ENCODE assay signal across 9 cellular contexts in the genomic region with DNA sequence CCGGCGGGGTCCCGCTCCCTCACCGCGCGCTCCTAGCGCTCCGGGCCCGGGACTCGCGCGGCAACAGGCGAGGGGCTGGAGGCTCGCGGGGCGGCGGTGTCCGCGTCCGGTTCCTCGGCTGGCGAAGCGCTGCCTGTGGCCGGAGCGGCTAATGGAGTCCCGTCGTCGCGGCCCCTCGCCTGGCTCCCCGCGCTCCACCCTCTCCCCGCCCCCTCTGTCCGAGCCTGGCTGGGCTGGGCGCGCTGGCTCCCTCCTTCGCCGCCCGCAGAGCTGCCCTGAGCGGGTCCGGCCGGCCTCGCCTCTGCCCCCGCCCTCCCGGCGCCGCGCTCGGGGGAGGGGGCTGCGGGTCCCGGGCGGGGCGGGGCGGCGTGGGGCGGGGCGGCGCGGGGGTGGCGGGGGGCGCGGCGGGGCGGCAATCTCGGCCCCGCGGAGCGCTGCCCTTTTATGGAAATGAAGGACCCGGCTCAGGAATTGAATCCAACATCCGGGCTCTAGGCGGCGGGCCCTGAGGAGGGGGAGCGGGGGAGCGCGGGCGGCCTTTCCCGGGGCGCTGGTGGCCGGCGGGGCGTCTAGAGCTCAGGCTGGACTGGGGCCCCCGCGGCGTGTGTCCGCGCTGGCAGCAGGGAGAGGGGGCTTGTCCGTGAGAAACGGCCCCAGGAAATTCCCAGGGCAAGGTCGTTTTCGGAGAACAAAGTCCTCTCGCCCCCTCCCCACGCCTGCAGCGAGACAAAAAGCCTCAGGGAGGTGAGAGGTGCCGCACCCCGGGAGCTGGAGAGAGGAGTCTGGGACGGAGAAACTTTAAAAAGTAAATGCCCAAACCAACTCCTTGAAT. TPM values are rescaled to one million over a fixed set of nuclear protein-coding genes. Genes with fewer than 3 reads are reported as not detected.
DNase-seq lines count a peak whose midpoint lies in the region; ATAC-seq and TF ChIP-seq lines count a peak whose summit lies in the region.
"Had no signal": no experiment of that assay in that cellular context is flagged by ENCODE, and none has a peak within 500 bp of the region (broad histone marks: within the 10 kb centered on the region; RNA-seq: fewer than 3 reads in every experiment).

A gene with protein sequence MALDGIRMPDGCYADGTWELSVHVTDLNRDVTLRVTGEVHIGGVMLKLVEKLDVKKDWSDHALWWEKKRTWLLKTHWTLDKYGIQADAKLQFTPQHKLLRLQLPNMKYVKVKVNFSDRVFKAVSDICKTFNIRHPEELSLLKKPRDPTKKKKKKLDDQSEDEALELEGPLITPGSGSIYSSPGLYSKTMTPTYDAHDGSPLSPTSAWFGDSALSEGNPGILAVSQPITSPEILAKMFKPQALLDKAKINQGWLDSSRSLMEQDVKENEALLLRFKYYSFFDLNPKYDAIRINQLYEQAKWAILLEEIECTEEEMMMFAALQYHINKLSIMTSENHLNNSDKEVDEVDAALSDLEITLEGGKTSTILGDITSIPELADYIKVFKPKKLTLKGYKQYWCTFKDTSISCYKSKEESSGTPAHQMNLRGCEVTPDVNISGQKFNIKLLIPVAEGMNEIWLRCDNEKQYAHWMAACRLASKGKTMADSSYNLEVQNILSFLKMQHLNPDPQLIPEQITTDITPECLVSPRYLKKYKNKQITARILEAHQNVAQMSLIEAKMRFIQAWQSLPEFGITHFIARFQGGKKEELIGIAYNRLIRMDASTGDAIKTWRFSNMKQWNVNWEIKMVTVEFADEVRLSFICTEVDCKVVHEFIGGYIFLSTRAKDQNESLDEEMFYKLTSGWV (minus strand): TSS at position 153 of the 832 bp plus-strand sequence. CDS start 482 bp downstream, outside the sequence.

- peak within 1 kb of the TSS; percentile 96 for H3K27ac ChIP-seq in muscle layer of duodenum (ENCODE audit: low read length)
- peak within 1 kb of the TSS; percentile 92 for H3K27ac ChIP-seq in urinary bladder (ENCODE audit: low read depth)
- H3K27ac ChIP-seq: neutrophil had no signal

- peak; percentile 91 for DNase-seq in ELR (ENCODE audit: low read depth)
- DNase-seq in NCI-H446 treated with DMSO at 0.1 percent for 48 hours (lab: John Stamatoyannopoulos, UW): peak; percentile 79
- DNase-seq in activated T-helper 2 cell treated with anti-CD3 and anti-CD28 coated beads, Interferon-gamma antibody, Interleukin-2, Interleukin-4, amounts not matched to agents 10 μg/mL and 5 μg/mL and 100 μg/mL, durations not matched to agents 14 hours and 24 hours and 36 hours (ENCODE audit: low spot score): no peak
- peak; percentile 89 for DNase-seq in fibroblast of pulmonary artery (ENCODE audit: low read depth)

- peaks cover 2 to 23% of the 10 kb centered on the region in 2 donors for H3K4me1 ChIP-seq in muscle layer of duodenum (ENCODE audit: control insufficient read depth in 1 of 2, insufficient read depth in 2 of 2, low read length in 2 of 2)
- H3K4me1 ChIP-seq in urinary bladder (ENCODE audit: insufficient read depth): no peaks in the 10 kb centered on the region

- peaks cover 0 to 23% of the 10 kb centered on the region in 2 donors for H3K36me3 ChIP-seq in muscle layer of duodenum (ENCODE audit: control insufficient read depth in 1 of 2, insufficient read depth in 2 of 2, low read length in 2 of 2)
- no peaks in the 10 kb centered on the region for H3K36me3 ChIP-seq in urinary bladder (ENCODE audit: insufficient read depth)
- H3K36me3 ChIP-seq: neutrophil had no signal

- peak within 1 kb of the TSS; percentile 99 for H3K4me3 ChIP-seq in fibroblast of pulmonary artery (replicated peaks; ENCODE audit: low read depth, low read length)
- H3K4me3 ChIP-seq in muscle layer of duodenum (ENCODE audit: low read depth in 1 of 2, low read length in 2 of 2): peak within 1 kb of the TSS; percentile 92 to 94
- peak within 1 kb of the TSS; percentile 65 for H3K4me3 ChIP-seq in urinary bladder (ENCODE audit: low read depth, low read length)

- intact Hi-C loops in activated T-helper 2 cell treated with anti-CD3 and anti-CD28 coated beads, Interferon-gamma antibody, Interleukin-2, Interleukin-4, amounts not matched to agents 10 μg/mL and 5 μg/mL and 100 μg/mL, durations not matched to agents 14 hours and 24 hours and 36 hours (cut with micrococcal nuclease): no loop called here

- TF ChIP-seq CTCF in fibroblast of pulmonary artery (IDR thresholded peaks at IDR 0.05; ENCODE audit: low read length, missing control alignments): no peak

- no peak within 1 kb of the TSS for H3K27ac Mint-ChIP-seq in activated T-helper 2 cell treated with anti-CD3 and anti-CD28 coated beads, Interferon-gamma antibody, Interleukin-2, Interleukin-4, amounts not matched to agents 10 μg/mL and 5 μg/mL and 100 μg/mL, durations not matched to agents 14 hours and 24 hours and 36 hours

- H3K27me3 ChIP-seq in muscle layer of duodenum (ENCODE audit: low read depth, low read length): peaks cover 16% of the 10 kb centered on the region

- WGBS in urinary bladder: under 1% methylated on average over 95 of the region's 96 CpGs

- no peaks in the 10 kb centered on the region for H3K9me3 Mint-ChIP-seq in activated T-helper 2 cell treated with anti-CD3 and anti-CD28 coated beads, Interferon-gamma antibody, Interleukin-2, Interleukin-4, amounts not matched to agents 10 μg/mL and 5 μg/mL and 100 μg/mL, durations not matched to agents 14 hours and 24 hours and 36 hours

- no peaks in the 10 kb centered on the region for H3K9me3 ChIP-seq in muscle layer of duodenum (ENCODE audit: control insufficient read depth in 1 of 2, low read length in 2 of 2)
- H3K9me3 ChIP-seq: neutrophil had no signal

- H3K27me3 Mint-ChIP-seq in activated T-helper 2 cell treated with anti-CD3 and anti-CD28 coated beads, Interferon-gamma antibody, Interleukin-2, Interleukin-4, amounts not matched to agents 10 μg/mL and 5 μg/mL and 100 μg/mL, durations not matched to agents 14 hours and 24 hours and 36 hours (ENCODE audit: low read depth): peaks cover 65% of the 10 kb centered on the region

- no peaks in the 10 kb centered on the region for H3K36me3 Mint-ChIP-seq in activated T-helper 2 cell treated with anti-CD3 and anti-CD28 coated beads, Interferon-gamma antibody, Interleukin-2, Interleukin-4, amounts not matched to agents 10 μg/mL and 5 μg/mL and 100 μg/mL, durations not matched to agents 14 hours and 24 hours and 36 hours (ENCODE audit: low read depth)

- peak within 1 kb of the TSS; percentile 83 for H3K4me3 Mint-ChIP-seq in activated T-helper 2 cell treated with anti-CD3 and anti-CD28 coated beads, Interferon-gamma antibody, Interleukin-2, Interleukin-4, amounts not matched to agents 10 μg/mL and 5 μg/mL and 100 μg/mL, durations not matched to agents 14 hours and 24 hours and 36 hours (ENCODE audit: low read depth)

- H3K4me1 Mint-ChIP-seq in activated T-helper 2 cell treated with anti-CD3 and anti-CD28 coated beads, Interferon-gamma antibody, Interleukin-2, Interleukin-4, amounts not matched to agents 10 μg/mL and 5 μg/mL and 100 μg/mL, durations not matched to agents 14 hours and 24 hours and 36 hours (ENCODE audit: low read depth): peaks cover 20% of the 10 kb centered on the region

- peak; percentile 59 for ATAC-seq in HG02759 (IDR thresholded peaks at IDR 0.05; ENCODE audit: unreplicated experiment)
- no peak for ATAC-seq in HG03139 (IDR thresholded peaks at IDR 0.05; ENCODE audit: unreplicated experiment)

RNA-seq across cellular contexts. Expression of the gene that starts here (rescaled TPM):
- total RNA-seq in activated T-helper 2 cell treated with anti-CD3 and anti-CD28 coated beads, Interferon-gamma antibody, Interleukin-2, Interleukin-4, amounts not matched to agents 10 μg/mL and 5 μg/mL and 100 μg/mL, durations not matched to agents 14 hours and 24 hours and 36 hours: 0.99 and 1.7 TPM in 2 replicates
- 298 TPM for total RNA-seq in urinary bladder
- 216 TPM for polyA plus RNA-seq in urinary bladder

Comparison
In these comparisons a context has a peak if more than half of its experiments do, and no peak if none do; other contexts are left out.
1. RNA of the gene that starts here (total RNA-seq): 298 TPM in urinary bladder (single experiment); 0.99 to 1.7 TPM in activated T-helper 2 cell treated with anti-CD3 and anti-CD28 coated beads, Interferon-gamma antibody, Interleukin-2, Interleukin-4, amounts not matched to agents 10 μg/mL and 5 μg/mL and 100 μg/mL, durations not matched to agents 14 hours and 24 hours and 36 hours; every median in the first group is over 100 times any median in the second.
2. Peak in every context shown above with its lines, with median percentiles within 50 percentile points of each other: H3K4me3 ChIP-seq.